In the genomic region with DNA sequence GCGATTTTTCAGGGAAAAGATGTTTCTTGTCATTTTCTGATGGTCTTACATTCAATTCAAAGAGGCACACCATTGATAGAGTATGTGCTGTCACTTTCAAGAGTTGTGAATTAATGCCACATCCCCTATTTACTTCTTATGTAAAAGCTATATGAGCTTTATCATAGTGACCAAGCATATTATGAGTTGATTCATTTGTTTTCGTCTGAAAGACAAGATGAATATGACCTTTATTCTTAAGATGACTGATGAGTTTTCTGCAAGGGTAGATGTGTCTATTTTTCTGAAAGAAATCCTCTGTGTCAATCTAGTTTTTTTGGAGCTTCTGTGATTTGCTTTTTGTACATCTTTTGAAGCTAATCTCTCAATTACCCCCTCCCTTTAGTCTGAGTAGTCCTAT, we compare ENCODE assay signal across 19 cellular contexts.
"Had no signal": no experiment of that assay in that cellular context is flagged by ENCODE, and none has a peak within 500 bp of the region (broad histone marks: within the 10 kb centered on the region; RNA-seq: fewer than 3 reads in every experiment).

No MANE protein-coding gene starts in this region.

- DNase-seq: natural killer cell; occipital lobe; ovary; posterior cingulate gyrus; psoas muscle; right cardiac atrium; right lobe of liver; sigmoid colon; small intestine; stimulated activated CD4-positive, alpha-beta T cell treated with anti-CD3 and anti-CD28 coated beads, Interleukin-15, amount 100 ng/mL, for 24 hours; stimulated activated CD4-positive, alpha-beta T cell treated with anti-CD3 and anti-CD28 coated beads, Interleukin-2, amount 100 ng/mL, for 24 hours; stimulated activated CD4-positive, alpha-beta T cell treated with anti-CD3 and anti-CD28 coated beads, Interleukin-2, amount 100 ng/mL, for 48 hours; stimulated activated CD4-positive, alpha-beta T cell treated with anti-CD3 and anti-CD28 coated beads, Interleukin-4, amount 100 ng/mL, for 24 hours; stimulated activated naive B cell treated with anti-CD40 and anti-IgM and Interleukin-4, amounts not matched to agents 10 μg/mL and 1 μg/mL and 100 μg/mL, for 72 hours; stimulated activated naive CD4-positive, alpha-beta T cell treated with Interleukin-2 at 50 U/mL for 16 hours; stomach; thyroid gland; trophoblast cell; upper lobe of left lung had no signal
